Comparison of ENCODE assay signal across 1 cellular context in the genomic region with DNA sequence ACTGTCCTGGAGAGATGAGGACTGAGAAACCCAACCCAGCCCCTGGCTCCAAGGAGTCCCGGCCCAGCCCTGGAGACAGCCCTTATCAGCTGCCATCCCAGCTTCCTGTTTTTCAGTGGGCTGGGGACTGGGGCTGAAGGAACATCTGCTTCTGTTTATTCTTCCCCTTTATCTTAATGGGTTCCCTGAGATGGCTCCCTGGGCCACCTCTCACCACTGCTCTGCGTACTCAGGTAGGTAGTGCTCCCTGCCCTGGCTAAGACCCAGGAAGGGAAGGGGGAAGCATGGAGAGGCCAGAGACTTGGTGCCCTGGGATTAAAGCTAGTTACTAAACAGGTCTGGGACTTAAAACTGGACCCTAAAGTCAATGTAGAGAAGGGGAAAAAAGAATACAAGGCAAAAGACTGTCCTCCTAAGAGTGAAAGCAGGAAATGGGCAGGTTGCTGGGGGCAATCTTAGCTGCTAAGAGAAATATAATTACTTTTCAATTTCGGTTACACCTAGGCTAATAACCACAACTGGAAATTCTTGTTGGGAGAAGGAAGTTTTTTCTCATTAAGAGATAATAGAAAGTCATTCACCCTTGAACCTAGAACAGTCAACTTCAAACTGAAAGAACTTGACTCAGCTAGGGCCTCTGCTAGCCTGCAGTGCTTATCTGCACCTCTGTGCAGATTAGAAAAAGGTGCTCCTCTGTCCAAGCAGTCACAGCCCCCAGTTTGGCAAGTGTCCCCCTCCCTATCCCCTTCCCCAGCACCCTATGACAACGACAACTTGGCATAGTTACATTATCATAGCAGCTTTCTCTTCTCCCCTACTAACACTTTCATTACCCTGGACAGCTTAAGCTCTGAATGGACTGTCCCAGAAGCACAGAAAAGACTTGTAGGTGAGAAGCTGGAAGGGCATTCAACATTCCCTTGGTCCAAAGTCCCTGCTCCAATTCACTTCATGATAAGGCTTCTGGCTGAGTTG.
A peak's percentile ranks its signal among the peaks of the same experiment; 100 is the strongest.
TF ChIP-seq lines count a peak whose summit lies in the region.

No MANE protein-coding gene starts in this region.

TF ChIP-seq in K562, 482 proteins besides CTCF, POLR2A, EP300 and RAD21 (continued from another document and continues in another):
- TF ChIP-seq ZBED1 (IDR thresholded peaks at IDR 0.05) (0 out of 2 replicates have a peak, but pooled peaks have one; percentile 40), ZNF778 (CRISPR knock-in tag; IDR thresholded peaks at IDR 0.05) (no peak), ZNF311 (CRISPR knock-in tag; IDR thresholded peaks at IDR 0.05) (no peak), MAFF (IDR thresholded peaks at IDR 0.05; ENCODE audit: low read length) (peak; percentile 0; the same call in 1 of the 2 replicates), POLR3G (IDR thresholded peaks at IDR 0.05; ENCODE audit: extremely low read depth, insufficient read length, insufficient replicate concordance) (no peak), ZNF121 (CRISPR knock-in tag; conservative IDR thresholded peaks at IDR 0.05) (no peak), DLX4 (CRISPR knock-in tag; IDR thresholded peaks at IDR 0.05) (no peak), DIDO1 (tag; IDR thresholded peaks at IDR 0.05; ENCODE audit: low read depth) (no peak), ARID2 (IDR thresholded peaks at IDR 0.05) (no peak), GABPB1 (CRISPR knock-in tag; IDR thresholded peaks at IDR 0.05) (peak; percentile 83), HIVEP1 (CRISPR knock-in tag; IDR thresholded peaks at IDR 0.05) (no peak), TRIM28 (IDR thresholded peaks at IDR 0.05) (no peak), CLOCK (CRISPR knock-in tag; IDR thresholded peaks at IDR 0.05; ENCODE audit: borderline replicate concordance) (no peak), TBP (optimal IDR thresholded peaks at IDR 0.05; ENCODE audit: low read depth, low read length) (peak; percentile 44), EZH2 (IDR thresholded peaks at IDR 0.05; ENCODE audit: borderline replicate concordance, low read depth, low read length) (no peak), ZNF75A (CRISPR knock-in tag; IDR thresholded peaks at IDR 0.05) (no peak), RNF2 (IDR thresholded peaks at IDR 0.05) (peak; percentile 81), ZNF766 (CRISPR knock-in tag; conservative IDR thresholded peaks at IDR 0.05) (peak; percentile 88), ZNF324 (CRISPR knock-in tag; IDR thresholded peaks at IDR 0.05) (no peak), TCF3 (CRISPR knock-in tag; IDR thresholded peaks at IDR 0.05) (peak; percentile 97), CSDE1 (IDR thresholded peaks at IDR 0.05) (0 out of 4 replicates have a peak, but pooled peaks of 1 of the 2 experiments have one; percentile 30), ZNF668 (CRISPR knock-in tag; IDR thresholded peaks at IDR 0.05) (no peak), ZNF184 (CRISPR knock-in tag; IDR thresholded peaks at IDR 0.05) (no peak), HMBOX1 (IDR thresholded peaks at IDR 0.05) (peak; percentile 88), PCBP2 (IDR thresholded peaks at IDR 0.05; ENCODE audit: low read depth, low read length, poor library complexity, severe bottlenecking) (no peak), DACH1 (IDR thresholded peaks at IDR 0.05; ENCODE audit: partially characterized antibody) (peak; percentile 41), SMARCB1 (IDR thresholded peaks at IDR 0.05; ENCODE audit: insufficient read length, low read depth) (peak; percentile 89), JUND (IDR thresholded peaks at IDR 0.05; ENCODE audit: borderline replicate concordance, low read depth, low read length) (peak; percentile 76), JUND (tag; IDR thresholded peaks at IDR 0.05; ENCODE audit: borderline replicate concordance, low read depth, low read length) (peak; percentile 63; the same call in 1 of the 3 replicates), ZNF253 (CRISPR knock-in tag; conservative IDR thresholded peaks at IDR 0.05) (no peak), TEAD4 (IDR thresholded peaks at IDR 0.05; ENCODE audit: low read length) (peak; percentile 92), TEAD4 (CRISPR knock-in tag; IDR thresholded peaks at IDR 0.05; ENCODE audit: borderline replicate concordance) (no peak), RBM34 (IDR thresholded peaks at IDR 0.05; ENCODE audit: borderline replicate concordance, insufficient read depth, low read length) (no peak), NCOR1 (IDR thresholded peaks at IDR 0.05) (peak; percentile 93), NCOA1 (IDR thresholded peaks at IDR 0.05; ENCODE audit: low read depth) (peak; percentile 81), NR4A1 (CRISPR knock-in tag; IDR thresholded peaks at IDR 0.05) (no peak), NR4A1 (tag; IDR thresholded peaks at IDR 0.05) (peak; percentile 79), MTF1 (CRISPR knock-in tag; IDR thresholded peaks at IDR 0.05; ENCODE audit: borderline replicate concordance) (no peak), ZNF12 (CRISPR knock-in tag; IDR thresholded peaks at IDR 0.05) (no peak), BACH1 (tag; IDR thresholded peaks at IDR 0.05) (no peak), ZBTB2 (IDR thresholded peaks at IDR 0.05) (peak; percentile 66), ZNF444 (CRISPR knock-in tag; IDR thresholded peaks at IDR 0.05) (no peak)
- TF ChIP-seq, protein P1, sequence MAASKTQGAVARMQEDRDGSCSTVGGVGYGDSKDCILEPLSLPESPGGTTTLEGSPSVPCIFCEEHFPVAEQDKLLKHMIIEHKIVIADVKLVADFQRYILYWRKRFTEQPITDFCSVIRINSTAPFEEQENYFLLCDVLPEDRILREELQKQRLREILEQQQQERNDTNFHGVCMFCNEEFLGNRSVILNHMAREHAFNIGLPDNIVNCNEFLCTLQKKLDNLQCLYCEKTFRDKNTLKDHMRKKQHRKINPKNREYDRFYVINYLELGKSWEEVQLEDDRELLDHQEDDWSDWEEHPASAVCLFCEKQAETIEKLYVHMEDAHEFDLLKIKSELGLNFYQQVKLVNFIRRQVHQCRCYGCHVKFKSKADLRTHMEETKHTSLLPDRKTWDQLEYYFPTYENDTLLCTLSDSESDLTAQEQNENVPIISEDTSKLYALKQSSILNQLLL (CRISPR knock-in tag; IDR thresholded peaks at IDR 0.05; ENCODE audit: borderline replicate concordance) = no peak
- TF ChIP-seq, protein P2, sequence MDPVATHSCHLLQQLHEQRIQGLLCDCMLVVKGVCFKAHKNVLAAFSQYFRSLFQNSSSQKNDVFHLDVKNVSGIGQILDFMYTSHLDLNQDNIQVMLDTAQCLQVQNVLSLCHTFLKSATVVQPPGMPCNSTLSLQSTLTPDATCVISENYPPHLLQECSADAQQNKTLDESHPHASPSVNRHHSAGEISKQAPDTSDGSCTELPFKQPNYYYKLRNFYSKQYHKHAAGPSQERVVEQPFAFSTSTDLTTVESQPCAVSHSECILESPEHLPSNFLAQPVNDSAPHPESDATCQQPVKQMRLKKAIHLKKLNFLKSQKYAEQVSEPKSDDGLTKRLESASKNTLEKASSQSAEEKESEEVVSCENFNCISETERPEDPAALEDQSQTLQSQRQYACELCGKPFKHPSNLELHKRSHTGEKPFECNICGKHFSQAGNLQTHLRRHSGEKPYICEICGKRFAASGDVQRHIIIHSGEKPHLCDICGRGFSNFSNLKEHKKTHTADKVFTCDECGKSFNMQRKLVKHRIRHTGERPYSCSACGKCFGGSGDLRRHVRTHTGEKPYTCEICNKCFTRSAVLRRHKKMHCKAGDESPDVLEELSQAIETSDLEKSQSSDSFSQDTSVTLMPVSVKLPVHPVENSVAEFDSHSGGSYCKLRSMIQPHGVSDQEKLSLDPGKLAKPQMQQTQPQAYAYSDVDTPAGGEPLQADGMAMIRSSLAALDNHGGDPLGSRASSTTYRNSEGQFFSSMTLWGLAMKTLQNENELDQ (CRISPR knock-in tag; IDR thresholded peaks at IDR 0.05; ENCODE audit: borderline replicate concordance) = peak; percentile 81; the same call in 1 of the 2 replicates
- TF ChIP-seq, protein P3, sequence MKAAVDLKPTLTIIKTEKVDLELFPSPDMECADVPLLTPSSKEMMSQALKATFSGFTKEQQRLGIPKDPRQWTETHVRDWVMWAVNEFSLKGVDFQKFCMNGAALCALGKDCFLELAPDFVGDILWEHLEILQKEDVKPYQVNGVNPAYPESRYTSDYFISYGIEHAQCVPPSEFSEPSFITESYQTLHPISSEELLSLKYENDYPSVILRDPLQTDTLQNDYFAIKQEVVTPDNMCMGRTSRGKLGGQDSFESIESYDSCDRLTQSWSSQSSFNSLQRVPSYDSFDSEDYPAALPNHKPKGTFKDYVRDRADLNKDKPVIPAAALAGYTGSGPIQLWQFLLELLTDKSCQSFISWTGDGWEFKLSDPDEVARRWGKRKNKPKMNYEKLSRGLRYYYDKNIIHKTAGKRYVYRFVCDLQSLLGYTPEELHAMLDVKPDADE (conservative IDR thresholded peaks at IDR 0.05; ENCODE audit: control insufficient read depth, low read depth, low read length) = peak; percentile 82; the same call in 1 of the 2 replicates
- TF ChIP-seq, protein P4, sequence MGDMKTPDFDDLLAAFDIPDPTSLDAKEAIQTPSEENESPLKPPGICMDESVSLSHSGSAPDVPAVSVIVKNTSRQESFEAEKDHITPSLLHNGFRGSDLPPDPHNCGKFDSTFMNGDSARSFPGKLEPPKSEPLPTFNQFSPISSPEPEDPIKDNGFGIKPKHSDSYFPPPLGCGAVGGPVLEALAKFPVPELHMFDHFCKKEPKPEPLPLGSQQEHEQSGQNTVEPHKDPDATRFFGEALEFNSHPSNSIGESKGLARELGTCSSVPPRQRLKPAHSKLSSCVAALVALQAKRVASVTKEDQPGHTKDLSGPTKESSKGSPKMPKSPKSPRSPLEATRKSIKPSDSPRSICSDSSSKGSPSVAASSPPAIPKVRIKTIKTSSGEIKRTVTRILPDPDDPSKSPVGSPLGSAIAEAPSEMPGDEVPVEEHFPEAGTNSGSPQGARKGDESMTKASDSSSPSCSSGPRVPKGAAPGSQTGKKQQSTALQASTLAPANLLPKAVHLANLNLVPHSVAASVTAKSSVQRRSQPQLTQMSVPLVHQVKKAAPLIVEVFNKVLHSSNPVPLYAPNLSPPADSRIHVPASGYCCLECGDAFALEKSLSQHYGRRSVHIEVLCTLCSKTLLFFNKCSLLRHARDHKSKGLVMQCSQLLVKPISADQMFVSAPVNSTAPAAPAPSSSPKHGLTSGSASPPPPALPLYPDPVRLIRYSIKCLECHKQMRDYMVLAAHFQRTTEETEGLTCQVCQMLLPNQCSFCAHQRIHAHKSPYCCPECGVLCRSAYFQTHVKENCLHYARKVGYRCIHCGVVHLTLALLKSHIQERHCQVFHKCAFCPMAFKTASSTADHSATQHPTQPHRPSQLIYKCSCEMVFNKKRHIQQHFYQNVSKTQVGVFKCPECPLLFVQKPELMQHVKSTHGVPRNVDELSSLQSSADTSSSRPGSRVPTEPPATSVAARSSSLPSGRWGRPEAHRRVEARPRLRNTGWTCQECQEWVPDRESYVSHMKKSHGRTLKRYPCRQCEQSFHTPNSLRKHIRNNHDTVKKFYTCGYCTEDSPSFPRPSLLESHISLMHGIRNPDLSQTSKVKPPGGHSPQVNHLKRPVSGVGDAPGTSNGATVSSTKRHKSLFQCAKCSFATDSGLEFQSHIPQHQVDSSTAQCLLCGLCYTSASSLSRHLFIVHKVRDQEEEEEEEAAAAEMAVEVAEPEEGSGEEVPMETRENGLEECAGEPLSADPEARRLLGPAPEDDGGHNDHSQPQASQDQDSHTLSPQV (IDR thresholded peaks at IDR 0.05) = 0 out of 2 replicates have a peak, but pooled peaks have one; percentile 62
- TF ChIP-seq, protein P5, sequence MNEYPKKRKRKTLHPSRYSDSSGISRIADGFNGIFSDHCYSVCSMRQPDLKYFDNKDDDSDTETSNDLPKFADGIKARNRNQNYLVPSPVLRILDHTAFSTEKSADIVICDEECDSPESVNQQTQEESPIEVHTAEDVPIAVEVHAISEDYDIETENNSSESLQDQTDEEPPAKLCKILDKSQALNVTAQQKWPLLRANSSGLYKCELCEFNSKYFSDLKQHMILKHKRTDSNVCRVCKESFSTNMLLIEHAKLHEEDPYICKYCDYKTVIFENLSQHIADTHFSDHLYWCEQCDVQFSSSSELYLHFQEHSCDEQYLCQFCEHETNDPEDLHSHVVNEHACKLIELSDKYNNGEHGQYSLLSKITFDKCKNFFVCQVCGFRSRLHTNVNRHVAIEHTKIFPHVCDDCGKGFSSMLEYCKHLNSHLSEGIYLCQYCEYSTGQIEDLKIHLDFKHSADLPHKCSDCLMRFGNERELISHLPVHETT (CRISPR knock-in tag; conservative IDR thresholded peaks at IDR 0.05 in 1 of 2, IDR thresholded peaks at IDR 0.05 in 1 of 2) = peak in 1 of 2 experiments; percentile 70; a peak in 1 of 4 replicates
